1 cellular context compared by ENCODE assay signal in genomic region chr1:153805042-153805745, GRCh38.
A peak's percentile ranks its signal among the peaks of the same experiment; 100 is the strongest.
TF ChIP-seq lines count a peak whose summit lies in the region.

No MANE protein-coding gene starts in this region.

TF ChIP-seq in GM12878, 131 proteins besides CTCF, POLR2A, EP300 and RAD21 (continued from another document and continues in another):
- TF ChIP-seq ZBTB40 (IDR thresholded peaks at IDR 0.05; ENCODE audit: borderline replicate concordance), result no peak
- peak; percentile 47 for TF ChIP-seq PBX3 (IDR thresholded peaks at IDR 0.05; ENCODE audit: insufficient replicate concordance, low read depth, low read length)
- TF ChIP-seq TAF1 (IDR thresholded peaks at IDR 0.05; ENCODE audit: borderline replicate concordance, low read depth, low read length), result peak; percentile 50; the same call in 1 of the 2 replicates
- peak; percentile 53 for TF ChIP-seq RELA (IDR thresholded peaks at IDR 0.05; ENCODE audit: borderline replicate concordance, partially characterized antibody)
- peak; percentile 85; the same call in 1 of the 2 replicates for TF ChIP-seq ZBED1 (IDR thresholded peaks at IDR 0.05; ENCODE audit: borderline replicate concordance)
- TF ChIP-seq BCL3 (IDR thresholded peaks at IDR 0.05; ENCODE audit: borderline replicate concordance, insufficient read depth, low read depth, low read length, poor library complexity, severe bottlenecking), result peak; percentile 90
- peak; percentile 91 to 95 for TF ChIP-seq IKZF2 (IDR thresholded peaks at IDR 0.05)
- TF ChIP-seq ZBTB11 (CRISPR knock-in tag; IDR thresholded peaks at IDR 0.05), result no peak
- no peak for TF ChIP-seq LARP7 (IDR thresholded peaks at IDR 0.05)
- TF ChIP-seq MYB (IDR thresholded peaks at IDR 0.05; ENCODE audit: borderline replicate concordance, low read depth, low read length), result no peak
- TF ChIP-seq CUX1 (IDR thresholded peaks at IDR 0.05; ENCODE audit: insufficient replicate concordance, low read depth, low read length), result no peak
- peak; percentile 91 for TF ChIP-seq RELB (IDR thresholded peaks at IDR 0.05; ENCODE audit: low read depth)
- 0 out of 2 replicates have a peak, but pooled peaks have one; percentile 61 for TF ChIP-seq JUND (IDR thresholded peaks at IDR 0.05; ENCODE audit: low read depth, low read length)
- no peak for TF ChIP-seq NFXL1 (IDR thresholded peaks at IDR 0.05; ENCODE audit: borderline replicate concordance)
- no peak; the same call in 1 of the 2 replicates for TF ChIP-seq ZNF384 (IDR thresholded peaks at IDR 0.05; ENCODE audit: borderline replicate concordance, low read depth, low read length)
- no peak for TF ChIP-seq ZSCAN29 (IDR thresholded peaks at IDR 0.05)
- TF ChIP-seq ATF2 (IDR thresholded peaks at IDR 0.05; ENCODE audit: low read length), result peak; percentile 98
- TF ChIP-seq KLF5 (IDR thresholded peaks at IDR 0.05; ENCODE audit: partially characterized antibody), result no peak
- TF ChIP-seq ZNF207 (IDR thresholded peaks at IDR 0.05; ENCODE audit: borderline replicate concordance), result no peak; the same call in 1 of the 2 replicates
- no peak for TF ChIP-seq E2F4 (IDR thresholded peaks at IDR 0.05; ENCODE audit: low read depth, low read length)
- peak; percentile 83; the same call in 1 of the 2 replicates for TF ChIP-seq FOXM1 (IDR thresholded peaks at IDR 0.05; ENCODE audit: low read depth, low read length)
- TF ChIP-seq USF2 (IDR thresholded peaks at IDR 0.05; ENCODE audit: borderline replicate concordance, low read depth, low read length), result no peak
- no peak for TF ChIP-seq RFX5 (IDR thresholded peaks at IDR 0.05; ENCODE audit: low read depth, low read length)
- no peak for TF ChIP-seq RBBP5 (conservative IDR thresholded peaks at IDR 0.05)
- peak; percentile 77; the same call in 1 of the 2 replicates for TF ChIP-seq HDGF (IDR thresholded peaks at IDR 0.05)
- TF ChIP-seq SREBF1 (IDR thresholded peaks at IDR 0.05; ENCODE audit: low read length), result no peak
- TF ChIP-seq SUPT20H (IDR thresholded peaks at IDR 0.05; ENCODE audit: borderline replicate concordance, control insufficient read depth, low read depth, low read length), result no peak
- no peak for TF ChIP-seq SUZ12 (IDR thresholded peaks at IDR 0.05; ENCODE audit: unreplicated experiment)
- TF ChIP-seq KDM1A (IDR thresholded peaks at IDR 0.05; ENCODE audit: borderline replicate concordance), result no peak
- no peak for TF ChIP-seq CBX5 (IDR thresholded peaks at IDR 0.05; ENCODE audit: low read depth)
- peak; percentile 90 for TF ChIP-seq MLLT1 (IDR thresholded peaks at IDR 0.05)
